ENCODE assay signal across 16 cellular contexts in the genomic region with DNA sequence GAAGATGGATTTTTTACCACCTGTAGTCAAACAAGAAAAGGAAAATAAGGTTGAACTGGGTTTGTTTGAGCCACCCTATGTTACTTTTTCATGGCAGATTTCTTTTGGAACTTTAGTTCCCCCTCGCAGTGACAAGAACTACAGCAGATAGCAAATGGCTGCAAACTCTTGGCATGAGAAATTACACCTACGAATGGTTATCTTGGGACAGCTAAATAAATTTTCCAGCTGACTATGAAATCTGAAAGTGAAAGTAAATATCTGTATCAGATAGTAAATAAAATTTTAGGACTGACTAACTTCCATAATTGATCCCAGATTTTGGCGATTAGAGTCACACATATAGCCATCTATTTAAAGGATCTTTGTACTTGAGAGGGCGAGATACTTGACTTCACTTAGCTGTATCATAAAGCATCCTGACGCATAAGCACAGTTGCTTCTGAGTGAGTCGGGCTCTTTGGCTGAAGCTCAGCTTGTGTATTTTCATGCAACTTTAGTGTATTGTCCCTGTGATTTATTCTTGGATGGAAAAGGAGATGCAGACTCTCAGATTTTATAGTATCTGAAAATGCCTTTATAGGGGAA.
DNase-seq lines count a peak whose midpoint lies in the region; ATAC-seq and TF ChIP-seq lines count a peak whose summit lies in the region.
"Had no signal": no experiment of that assay in that cellular context is flagged by ENCODE, and none has a peak within 500 bp of the region (broad histone marks: within the 10 kb centered on the region; RNA-seq: fewer than 3 reads in every experiment).

No MANE protein-coding gene starts in this region.

- intact Hi-C loops in Panc1 (cut with micrococcal nuclease; ENCODE audit: unreplicated experiment), result no loop called here

- TF ChIP-seq CTCF in Panc1 (IDR thresholded peaks at IDR 0.05), result no peak

- CTCF ChIA-PET in Panc1 (lab: Charles Lee), result no interaction called here

- no peaks in the 10 kb centered on the region for H3K27me3 Mint-ChIP-seq in activated T-cell treated with anti-CD3 and anti-CD28 coated beads, Interleukin-2, amount 50 U/mL, for 72 hours (ENCODE audit: low read depth)

- H3K36me3 ChIP-seq in Panc1 (ENCODE audit: control insufficient read depth, insufficient read depth, low read length) (no peaks in the 10 kb centered on the region), skeletal muscle tissue (ENCODE audit: control insufficient read depth in 3 of 3, insufficient read depth in 3 of 3, low read length in 3 of 3) (no peaks in the 10 kb centered on the region)
- H3K36me3 ChIP-seq: esophagus squamous epithelium had no signal

- H3K9me3 ChIP-seq in Panc1 (ENCODE audit: control insufficient read depth, insufficient read depth, low read depth, low read length) (no peaks in the 10 kb centered on the region; the same call in 1 of the 2 replicates), skeletal muscle tissue (ENCODE audit: control insufficient read depth in 3 of 3, low read length in 3 of 3) (peaks cover 0 to 10% (median 0%) of the 10 kb centered on the region in 3 donors)

- H3K4me3 Mint-ChIP-seq in activated T-cell treated with anti-CD3 and anti-CD28 coated beads, Interleukin-2, amount 50 U/mL, for 72 hours, result no peak overlapping the region
- H3K4me3 Mint-ChIP-seq: activated CD4-positive, alpha-beta T cell treated with anti-CD3 and anti-CD28 coated beads for 36 hours; activated T-helper 1 cell treated with anti-CD3 and anti-CD28 coated beads, Interleukin-12 subunit alpha, Interleukin-12 subunit beta, Interleukin-2, Interleukin-4 antibody, amounts not matched to agents 30 ng/mL and 10 ng/mL and 1 ng/mL, durations not matched to agents 14 hours and 24 hours and 36 hours; central memory CD8-positive, alpha-beta T cell had no signal

- in situ Hi-C loops in Panc1 (cut with HindIII; ENCODE audit: low pct_unique_long_range_greater_than_20kb, low sequenced_read_pairs), result no loop called here

- no peak overlapping the region for H3K27ac Mint-ChIP-seq in activated T-cell treated with anti-CD3 and anti-CD28 coated beads, Interleukin-2, amount 50 U/mL, for 72 hours
- H3K27ac Mint-ChIP-seq: activated CD4-positive, alpha-beta T cell treated with anti-CD3 and anti-CD28 coated beads for 36 hours; activated T-helper 1 cell treated with anti-CD3 and anti-CD28 coated beads, Interleukin-12 subunit alpha, Interleukin-12 subunit beta, Interleukin-2, Interleukin-4 antibody, amounts not matched to agents 30 ng/mL and 10 ng/mL and 1 ng/mL, durations not matched to agents 14 hours and 24 hours and 36 hours had no signal

- BruUV-seq in Panc1 (replicated peaks; lab: Mats Ljungman, UMichigan), result no TSS peak

- H3K9ac ChIP-seq in skeletal muscle tissue (ENCODE audit: low read depth in 1 of 3, low read length in 3 of 3), result peak overlapping the region in 1 of 3 donors; percentile 24

- no peaks in the 10 kb centered on the region for H3K4me1 Mint-ChIP-seq in activated T-cell treated with anti-CD3 and anti-CD28 coated beads, Interleukin-2, amount 50 U/mL, for 72 hours (ENCODE audit: low read depth)
- H3K4me1 Mint-ChIP-seq: activated CD4-positive, alpha-beta T cell treated with anti-CD3 and anti-CD28 coated beads for 36 hours; central memory CD8-positive, alpha-beta T cell had no signal

- no peaks in the 10 kb centered on the region for H3K27me3 ChIP-seq in Panc1 (ENCODE audit: control insufficient read depth, insufficient read depth, low read length)
- H3K27me3 ChIP-seq in skeletal muscle tissue (ENCODE audit: control insufficient read depth in 3 of 3, insufficient read depth in 3 of 3, low read length in 3 of 3), result no peaks in the 10 kb centered on the region
- H3K27me3 ChIP-seq: esophagus squamous epithelium had no signal

- H3K4me3 ChIP-seq in Panc1 (ENCODE audit: low read depth in 2 of 2, low read length in 2 of 2), result peak overlapping the region; percentile 2 to 3; a peak in 2 of 4 replicates
- peak overlapping the region in 2 of 3 donors; percentile 4 to 38 for H3K4me3 ChIP-seq in skeletal muscle tissue (ENCODE audit: low read length in 3 of 3)

- no peak for ATAC-seq in Panc1
- ATAC-seq in activated T-cell treated with anti-CD3 and anti-CD28 coated beads, Interleukin-2, amount 50 U/mL, for 72 hours (replicated peaks in 1 of 2), result no peak
- ATAC-seq: activated CD4-positive, alpha-beta T cell treated with anti-CD3 and anti-CD28 coated beads for 36 hours had no signal

- POLR2A ChIA-PET in Panc1 (lab: Charles Lee), result no interaction called here

- H3K4me1 ChIP-seq in Panc1 (ENCODE audit: control insufficient read depth, insufficient read depth, low read length) (no peaks in the 10 kb centered on the region), skeletal muscle tissue (ENCODE audit: control insufficient read depth in 3 of 3, insufficient read depth in 3 of 3, low read length in 3 of 3) (peaks cover 0 to 9% (median 7%) of the 10 kb centered on the region in 3 donors)

- H3K36me3 Mint-ChIP-seq in activated T-cell treated with anti-CD3 and anti-CD28 coated beads, Interleukin-2, amount 50 U/mL, for 72 hours (ENCODE audit: insufficient read depth in 2 of 2), result peaks cover 2 to 4% of the 10 kb centered on the region in 2 donors

- DNase-seq in EH (ENCODE audit: low read depth), result peak; percentile 26
- no peak for DNase-seq in Panc1 (ENCODE audit: low read depth, low spot score)
- DNase-seq in fibroblast of the conjunctiva (ENCODE audit: low read depth), result peak; percentile 4
- no peak for DNase-seq in D341Med (ENCODE audit: low spot score)
- DNase-seq in NCI-H2171 treated with DMSO at 0.1 percent for 48 hours (lab: John Stamatoyannopoulos, UW), result no peak
- DNase-seq in KG1 (lab: John Stamatoyannopoulos, UW), result no peak
- DNase-seq in activated T-cell treated with anti-CD3 and anti-CD28 coated beads, Interleukin-2, amount 50 U/mL, for 72 hours, result no peak
- DNase-seq: activated CD4-positive, alpha-beta T cell treated with anti-CD3 and anti-CD28 coated beads for 36 hours; COR-L47; esophagus squamous epithelium; kidney glomerular epithelial cell; NCI-H1092 treated with DMSO at 0.1 percent for 48 hours; NCI-H526 treated with DMSO at 0.1 percent for 48 hours had no signal

- peaks cover 3 to 9% of the 10 kb centered on the region in 2 donors for H3K9me3 Mint-ChIP-seq in activated T-cell treated with anti-CD3 and anti-CD28 coated beads, Interleukin-2, amount 50 U/mL, for 72 hours

- H3K27ac ChIP-seq in Panc1 (ENCODE audit: low read length), result no peak overlapping the region
- H3K27ac ChIP-seq in skeletal muscle tissue (ENCODE audit: low read depth, low read length), result no peak overlapping the region
- H3K27ac ChIP-seq: esophagus squamous epithelium had no signal

Comparison
In these comparisons a context has a peak if more than half of its experiments do, and no peak if none do; other contexts are left out.
1. DNase-seq: peak in EH (single experiment) and fibroblast of the conjunctiva (single experiment); none in Panc1 (single experiment), D341Med (single experiment), NCI-H2171 treated with DMSO at 0.1 percent for 48 hours (single experiment), KG1 (single experiment) and activated T-cell treated with anti-CD3 and anti-CD28 coated beads, Interleukin-2, amount 50 U/mL, for 72 hours (0 of 2).